Comparison of ENCODE assay signal across 18 cellular contexts in genomic region chr16:4123617-4124300, GRCh38. TPM values are rescaled to one million over a fixed set of nuclear protein-coding genes. Genes with fewer than 3 reads are reported as not detected.
A peak's percentile ranks its signal among the peaks of the same experiment; 100 is the strongest.
DNase-seq lines count a peak whose midpoint lies in the region; ATAC-seq and TF ChIP-seq lines count a peak whose summit lies in the region.
"Had no signal": no experiment of that assay in that cellular context is flagged by ENCODE, and none has a peak within 500 bp of the region (broad histone marks: within the 10 kb centered on the region; RNA-seq: fewer than 3 reads in every experiment).

No MANE protein-coding gene starts in this region.

- H3K4me1 Mint-ChIP-seq in activated T-cell treated with anti-CD3 and anti-CD28 coated beads, Interleukin-2, amount 50 U/mL, for 72 hours (ENCODE audit: low read depth) = no peaks in the 10 kb centered on the region
- no peaks in the 10 kb centered on the region for H3K4me1 Mint-ChIP-seq in activated T-helper 1 cell treated with anti-CD3 and anti-CD28 coated beads, Interleukin-12 subunit alpha, Interleukin-12 subunit beta, Interleukin-2, Interleukin-4 antibody, amounts not matched to agents 30 ng/mL and 10 ng/mL and 1 ng/mL, durations not matched to agents 14 hours and 24 hours and 36 hours (ENCODE audit: low read depth)
- H3K4me1 Mint-ChIP-seq: activated CD4-positive, alpha-beta T cell treated with anti-CD3 and anti-CD28 coated beads for 36 hours; stimulated activated memory B cell treated with anti-CD40 and anti-IgM and Interleukin-4, amounts not matched to agents 10 μg/mL and 1 μg/mL and 100 μg/mL, for 72 hours had no signal

- no peak for TF ChIP-seq EP300 in Ishikawa (IDR thresholded peaks at IDR 0.05; ENCODE audit: borderline replicate concordance)

- no peak overlapping the region for H3K4me3 Mint-ChIP-seq in activated T-cell treated with anti-CD3 and anti-CD28 coated beads, Interleukin-2, amount 50 U/mL, for 72 hours
- no peak overlapping the region for H3K4me3 Mint-ChIP-seq in activated T-helper 1 cell treated with anti-CD3 and anti-CD28 coated beads, Interleukin-12 subunit alpha, Interleukin-12 subunit beta, Interleukin-2, Interleukin-4 antibody, amounts not matched to agents 30 ng/mL and 10 ng/mL and 1 ng/mL, durations not matched to agents 14 hours and 24 hours and 36 hours
- H3K4me3 Mint-ChIP-seq: activated CD4-positive, alpha-beta T cell treated with anti-CD3 and anti-CD28 coated beads for 36 hours; stimulated activated memory B cell treated with anti-CD40 and anti-IgM and Interleukin-4, amounts not matched to agents 10 μg/mL and 1 μg/mL and 100 μg/mL, for 72 hours; T-helper 1 cell treated with Interleukin-12 subunit alpha and Interleukin-12 subunit beta and Interleukin-4 antibody, amounts not matched to agents 30 μg/mL and 1 μg/mL, for 36 hours had no signal

- DNase-seq in AG10803 (ENCODE audit: low read depth) (peak; percentile 48), T1000 (lab: John Stamatoyannopoulos, UW) (peak; percentile 48), fibroblast of villous mesenchyme (ENCODE audit: low read depth) (peak; percentile 56), amniotic stem cell (lab: John Stamatoyannopoulos, UW) (no peak), NCI-H446 (lab: John Stamatoyannopoulos, UW) (no peak)
- no peak for DNase-seq in activated T-cell treated with anti-CD3 and anti-CD28 coated beads, Interleukin-2, amount 50 U/mL, for 72 hours
- DNase-seq in activated T-helper 1 cell treated with anti-CD3 and anti-CD28 coated beads, Interleukin-12 subunit alpha, Interleukin-12 subunit beta, Interleukin-2, Interleukin-4 antibody, amounts not matched to agents 30 ng/mL and 10 ng/mL and 1 ng/mL, durations not matched to agents 14 hours and 24 hours and 36 hours (ENCODE audit: low spot score) = no peak
- DNase-seq: activated CD4-positive, alpha-beta T cell treated with anti-CD3 and anti-CD28 coated beads for 36 hours; activated CD8-positive, alpha-beta memory T cell treated with anti-CD3 and anti-CD28 coated beads, Interleukin-2, amount 50 U/mL, for 4 hours; activated naive CD4-positive, alpha-beta T cell; body of pancreas; NCI-H2029 treated with DMSO at 0.1 percent for 48 hours had no signal

- no peaks in the 10 kb centered on the region for H3K9me3 Mint-ChIP-seq in activated T-cell treated with anti-CD3 and anti-CD28 coated beads, Interleukin-2, amount 50 U/mL, for 72 hours
- H3K9me3 Mint-ChIP-seq in activated T-helper 1 cell treated with anti-CD3 and anti-CD28 coated beads, Interleukin-12 subunit alpha, Interleukin-12 subunit beta, Interleukin-2, Interleukin-4 antibody, amounts not matched to agents 30 ng/mL and 10 ng/mL and 1 ng/mL, durations not matched to agents 14 hours and 24 hours and 36 hours = no peaks in the 10 kb centered on the region
- H3K9me3 Mint-ChIP-seq: stimulated activated memory B cell treated with anti-CD40 and anti-IgM and Interleukin-4, amounts not matched to agents 10 μg/mL and 1 μg/mL and 100 μg/mL, for 72 hours; T-helper 1 cell treated with Interleukin-12 subunit alpha and Interleukin-12 subunit beta and Interleukin-4 antibody, amounts not matched to agents 30 μg/mL and 1 μg/mL, for 36 hours had no signal

- peaks cover 13% of the 10 kb centered on the region for H3K27me3 Mint-ChIP-seq in activated T-cell treated with anti-CD3 and anti-CD28 coated beads, Interleukin-2, amount 50 U/mL, for 72 hours (ENCODE audit: low read depth)
- H3K27me3 Mint-ChIP-seq in activated T-helper 1 cell treated with anti-CD3 and anti-CD28 coated beads, Interleukin-12 subunit alpha, Interleukin-12 subunit beta, Interleukin-2, Interleukin-4 antibody, amounts not matched to agents 30 ng/mL and 10 ng/mL and 1 ng/mL, durations not matched to agents 14 hours and 24 hours and 36 hours (ENCODE audit: insufficient read depth) = peaks cover 24% of the 10 kb centered on the region

- TF ChIP-seq CTCF in AG10803 (conservative IDR thresholded peaks at IDR 0.05; ENCODE audit: low read length) (no peak), fibroblast of villous mesenchyme (IDR thresholded peaks at IDR 0.05; ENCODE audit: insufficient read depth, low read depth, low read length) (no peak)

- intact Hi-C loops in activated T-helper 1 cell treated with anti-CD3 and anti-CD28 coated beads, Interleukin-12 subunit alpha, Interleukin-12 subunit beta, Interleukin-2, Interleukin-4 antibody, amounts not matched to agents 30 ng/mL and 10 ng/mL and 1 ng/mL, durations not matched to agents 14 hours and 24 hours and 36 hours (cut with micrococcal nuclease) = no loop called here

- H3K36me3 Mint-ChIP-seq in activated T-cell treated with anti-CD3 and anti-CD28 coated beads, Interleukin-2, amount 50 U/mL, for 72 hours (ENCODE audit: insufficient read depth in 2 of 2) = no peaks in the 10 kb centered on the region
- H3K36me3 Mint-ChIP-seq in activated T-helper 1 cell treated with anti-CD3 and anti-CD28 coated beads, Interleukin-12 subunit alpha, Interleukin-12 subunit beta, Interleukin-2, Interleukin-4 antibody, amounts not matched to agents 30 ng/mL and 10 ng/mL and 1 ng/mL, durations not matched to agents 14 hours and 24 hours and 36 hours (ENCODE audit: low read depth) = no peaks in the 10 kb centered on the region
- H3K36me3 Mint-ChIP-seq: stimulated activated memory B cell treated with anti-CD40 and anti-IgM and Interleukin-4, amounts not matched to agents 10 μg/mL and 1 μg/mL and 100 μg/mL, for 72 hours had no signal

- ATAC-seq in activated T-cell treated with anti-CD3 and anti-CD28 coated beads, Interleukin-2, amount 50 U/mL, for 72 hours (replicated peaks in 1 of 2) = no peak
- ATAC-seq: activated CD4-positive, alpha-beta T cell treated with anti-CD3 and anti-CD28 coated beads for 36 hours; body of pancreas; left lobe of liver; Right ventricle myocardium inferior; stimulated activated memory B cell treated with anti-CD40 and anti-IgM and Interleukin-4, amounts not matched to agents 10 μg/mL and 1 μg/mL and 100 μg/mL, for 72 hours had no signal

- H3K4me3 ChIP-seq in AG10803 (ENCODE audit: low read length) (no peak overlapping the region), fibroblast of villous mesenchyme (ENCODE audit: low read depth, low read length) (no peak overlapping the region)
- H3K4me3 ChIP-seq: body of pancreas, skin epidermis had no signal

- no peak overlapping the region for H3K27ac Mint-ChIP-seq in activated T-cell treated with anti-CD3 and anti-CD28 coated beads, Interleukin-2, amount 50 U/mL, for 72 hours
- H3K27ac Mint-ChIP-seq in activated T-helper 1 cell treated with anti-CD3 and anti-CD28 coated beads, Interleukin-12 subunit alpha, Interleukin-12 subunit beta, Interleukin-2, Interleukin-4 antibody, amounts not matched to agents 30 ng/mL and 10 ng/mL and 1 ng/mL, durations not matched to agents 14 hours and 24 hours and 36 hours = no peak overlapping the region
- H3K27ac Mint-ChIP-seq: activated CD4-positive, alpha-beta T cell treated with anti-CD3 and anti-CD28 coated beads for 36 hours; stimulated activated memory B cell treated with anti-CD40 and anti-IgM and Interleukin-4, amounts not matched to agents 10 μg/mL and 1 μg/mL and 100 μg/mL, for 72 hours; T-helper 1 cell treated with Interleukin-12 subunit alpha and Interleukin-12 subunit beta and Interleukin-4 antibody, amounts not matched to agents 30 μg/mL and 1 μg/mL, for 36 hours had no signal

- TF ChIP-seq RAD21 in Ishikawa (IDR thresholded peaks at IDR 0.05; ENCODE audit: low read depth) = no peak

TF ChIP-seq in Ishikawa, 13 proteins besides CTCF, POLR2A, EP300 and RAD21:
- no peak for TF ChIP-seq TCF12 (IDR thresholded peaks at IDR 0.05; ENCODE audit: low read depth)
- TF ChIP-seq NFIC (IDR thresholded peaks at IDR 0.05) = peak; percentile 30; the same call in 1 of the 2 replicates
TF ChIP-seq in Ishikawa: peak in this region for 1.

RNA-seq across cellular contexts. Expression of gene ADCY9, which starts 7.5 kb away (rescaled TPM):
- total RNA-seq in fibroblast of villous mesenchyme = 38.0 and 44.1 TPM in 2 replicates
- 10 to 100 TPM; 18.6 to 18.7 TPM for total RNA-seq in activated T-cell treated with anti-CD3 and anti-CD28 coated beads, Interleukin-2, amount 50 U/mL, for 72 hours
- 9.4 and 9.7 TPM in 2 replicates for total RNA-seq in activated T-helper 1 cell treated with anti-CD3 and anti-CD28 coated beads, Interleukin-12 subunit alpha, Interleukin-12 subunit beta, Interleukin-2, Interleukin-4 antibody, amounts not matched to agents 30 ng/mL and 10 ng/mL and 1 ng/mL, durations not matched to agents 14 hours and 24 hours and 36 hours

Comparison
In these comparisons a context has a peak if more than half of its experiments do, and no peak if none do; other contexts are left out.
1. DNase-seq: peak in AG10803 (single experiment), T1000 (single experiment) and fibroblast of villous mesenchyme (single experiment); none in amniotic stem cell (single experiment), NCI-H446 (0 of 2), activated T-cell treated with anti-CD3 and anti-CD28 coated beads, Interleukin-2, amount 50 U/mL, for 72 hours (0 of 2) and activated T-helper 1 cell treated with anti-CD3 and anti-CD28 coated beads, Interleukin-12 subunit alpha, Interleukin-12 subunit beta, Interleukin-2, Interleukin-4 antibody, amounts not matched to agents 30 ng/mL and 10 ng/mL and 1 ng/mL, durations not matched to agents 14 hours and 24 hours and 36 hours (single experiment).